Comparison of ENCODE assay signal across 1 cellular context in genomic region chr5:36589735-36590134, GRCh38. TPM values are rescaled to one million over a fixed set of nuclear protein-coding genes. Genes with fewer than 3 reads are reported as not detected.
"Had no signal": no experiment of that assay in that cellular context is flagged by ENCODE, and none has a peak within 500 bp of the region (broad histone marks: within the 10 kb centered on the region; RNA-seq: fewer than 3 reads in every experiment).

No MANE protein-coding gene starts in this region.

RNA-seq across cellular contexts. Expression of gene SLC1A3, which starts 16.7 kb away (rescaled TPM):
- total RNA-seq: pulmonary artery endothelial cell had no signal
